ENCODE assay signal across 1 cellular context in genomic region chr2:232699110-232699509, GRCh38.
TF ChIP-seq lines count a peak whose summit lies in the region.

No MANE protein-coding gene starts in this region.

TF ChIP-seq in K562, 482 proteins besides CTCF, POLR2A, EP300 and RAD21 (continued from another document):
- no peak for TF ChIP-seq RNF219 (CRISPR knock-in tag; IDR thresholded peaks at IDR 0.05)
- TF ChIP-seq EZH2 (IDR thresholded peaks at IDR 0.05; ENCODE audit: borderline replicate concordance, low read depth, low read length) = no peak
- no peak for TF ChIP-seq E2F6 (IDR thresholded peaks at IDR 0.05; ENCODE audit: borderline replicate concordance in 1 of 2, extremely low read depth in 1 of 2, insufficient read depth in 1 of 2, insufficient read length in 1 of 2, low read depth in 1 of 2, low read length in 1 of 2, poor library complexity in 1 of 2, severe bottlenecking in 1 of 2)
- TF ChIP-seq ZNF518B (CRISPR knock-in tag; IDR thresholded peaks at IDR 0.05) = no peak
- TF ChIP-seq ARID3B (CRISPR knock-in tag; IDR thresholded peaks at IDR 0.05; ENCODE audit: borderline replicate concordance) = no peak
- no peak for TF ChIP-seq CBFA2T2 (conservative IDR thresholded peaks at IDR 0.05)
- TF ChIP-seq CREB5 (CRISPR knock-in tag; IDR thresholded peaks at IDR 0.05) = no peak
- TF ChIP-seq FOXJ2 (tag; IDR thresholded peaks at IDR 0.05) = no peak
- no peak for TF ChIP-seq POLR2H (tag; IDR thresholded peaks at IDR 0.05; ENCODE audit: low read depth)
- TF ChIP-seq ZNF583 (CRISPR knock-in tag; IDR thresholded peaks at IDR 0.05) = no peak
- TF ChIP-seq TEAD2 (tag; IDR thresholded peaks at IDR 0.05) = no peak
- no peak for TF ChIP-seq ZNF41 (CRISPR knock-in tag; conservative IDR thresholded peaks at IDR 0.05)
- no peak for TF ChIP-seq NR4A1 (CRISPR knock-in tag; IDR thresholded peaks at IDR 0.05)
- TF ChIP-seq NR4A1 (tag; IDR thresholded peaks at IDR 0.05) = no peak
- no peak for TF ChIP-seq BRD4 (IDR thresholded peaks at IDR 0.05)
- TF ChIP-seq ZNF146 (CRISPR knock-in tag; IDR thresholded peaks at IDR 0.05; ENCODE audit: unreplicated experiment) = no peak
